Comparison of ENCODE assay signal across 8 cellular contexts in the genomic region with DNA sequence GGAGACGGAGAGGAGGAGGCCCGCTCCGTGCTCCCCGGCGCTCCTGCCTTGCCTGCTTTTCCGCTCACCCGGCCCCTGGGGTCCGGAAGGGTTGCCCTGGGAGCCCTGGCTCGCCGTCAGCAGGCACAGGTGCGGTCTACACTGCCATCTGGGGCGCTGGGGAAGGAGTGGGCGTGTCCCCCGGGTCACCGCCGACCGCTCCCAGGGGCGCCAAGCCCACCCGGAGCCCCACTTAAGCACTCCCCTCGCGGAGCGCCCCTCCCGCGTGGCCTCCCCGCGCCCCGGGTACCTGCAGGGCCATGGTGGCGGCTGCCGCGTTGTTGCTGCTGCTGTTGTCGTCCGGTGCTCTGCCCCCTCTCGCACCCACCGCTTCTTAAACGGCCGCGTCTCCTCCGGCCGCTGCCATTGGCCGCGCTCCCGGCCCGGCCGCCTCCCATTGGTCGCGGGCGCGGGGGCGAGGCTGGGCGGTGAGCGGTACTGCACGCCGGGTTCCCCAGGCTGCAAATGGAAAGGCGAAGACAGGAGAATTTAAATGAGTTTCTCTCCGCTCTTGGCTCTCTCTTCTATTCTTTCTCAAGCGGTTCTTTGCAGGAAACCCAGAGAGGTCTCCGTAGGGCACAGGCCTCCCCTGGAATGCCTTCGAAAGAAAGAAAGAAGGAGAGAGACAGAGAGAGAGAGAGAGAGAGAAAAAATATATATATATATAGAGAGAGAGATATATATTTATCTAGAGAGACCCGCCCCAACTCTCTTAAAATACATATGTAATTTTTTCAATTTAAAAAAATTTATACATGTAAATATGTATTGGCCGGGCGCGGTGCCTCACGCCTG. TPM values are rescaled to one million over a fixed set of nuclear protein-coding genes. Genes with fewer than 3 reads are reported as not detected.
DNase-seq lines count a peak whose midpoint lies in the region; ATAC-seq, FAIRE-seq and TF ChIP-seq lines count a peak whose summit lies in the region.

A gene (minus strand): TSS at position 349 of the 834 bp plus-strand sequence. CDS start 48 bp downstream, at position 301.

- H3K36me3 ChIP-seq in HepG2 (replicated peaks in 1 of 2; ENCODE audit: control insufficient read depth in 1 of 2, insufficient read depth in 2 of 2, low read length in 2 of 2): no peaks in the 10 kb centered on the region

- no peaks in the 10 kb centered on the region for H3K79me2 ChIP-seq in HepG2 (ENCODE audit: insufficient read depth, low read length)

- H3K4me1 ChIP-seq in HepG2 (ENCODE audit: insufficient read depth, low read length): peaks cover 15% of the 10 kb centered on the region

- no TSS peak for BruUV-seq in HepG2 (replicated peaks; lab: Mats Ljungman, UMichigan)

- in situ Hi-C loops in HepG2 (cut with HindIII; ENCODE audit: extremely low pct_ligation_motif_present, low pct_unique_long_range_greater_than_20kb): no loop called here

- H3K9ac ChIP-seq in HepG2 (ENCODE audit: insufficient read depth, low read depth, low read length): peak within 1 kb of the TSS; percentile 49; the same call in 1 of the 2 replicates

- ATAC-seq in GM19023 (IDR thresholded peaks at IDR 0.05; ENCODE audit: unreplicated experiment) (peak; percentile 100), HG03175 (IDR thresholded peaks at IDR 0.05; ENCODE audit: unreplicated experiment) (peak; percentile 100), HepG2 (peak; percentile 91)

- TF ChIP-seq CTCF in HepG2 (CRISPR knock-in tag; IDR thresholded peaks at IDR 0.05): peak; percentile 30

- peak within 1 kb of the TSS; percentile 64 to 85 (median 81) for H3K4me3 ChIP-seq in HepG2 (replicated peaks in 1 of 3; ENCODE audit: insufficient read depth in 1 of 3, low read depth in 2 of 3, low read length in 3 of 3)

- peak; percentile 96 for DNase-seq in AG20443 (ENCODE audit: low spot score)
- DNase-seq in NCI-H446 treated with DMSO at 0.1 percent for 48 hours (lab: John Stamatoyannopoulos, UW): peak; percentile 22
- DNase-seq in activated CD4-positive, alpha-beta T cell treated with anti-CD3 and anti-CD28 coated beads for 48 hours: peak; percentile 89
- peak; percentile 54 for DNase-seq in dedifferentiated amniotic fluid mesenchymal stem cell (ENCODE audit: extremely low spot score)
- peak; percentile 60 for DNase-seq in HepG2 (ENCODE audit: low spot score)
- DNase-seq in stimulated activated CD4-positive, alpha-beta T cell treated with anti-CD3 and anti-CD28 coated beads, Interleukin-2, amount 100 ng/mL, for 48 hours: peak; percentile 77 to 82

- WGBS in HepG2 (ENCODE audit: low lambda C conversion rate): 13% methylated on average over 38 of the region's 63 CpGs

- no peaks in the 10 kb centered on the region for H4K20me1 ChIP-seq in HepG2 (ENCODE audit: insufficient read depth, low read length)

- FAIRE-seq in HepG2 (lab: Jason Lieb, UNC): no peak

- intact Hi-C loops in HepG2 (cut with micrococcal nuclease; ENCODE audit: unreplicated experiment): loop anchor here (5.0 kb wide), 2 partner anchors 96 to 136 kb away; a partner anchor contains a TSS

- CTCF ChIA-PET in HepG2 (lab: Yijun Ruan, JAX; ENCODE audit: low intra/inter-chr PET ratio, low total read pairs): no interaction called here

- peak; percentile 30 to 67; a peak in 2 of 4 replicates for TF ChIP-seq POLR2A in HepG2 (IDR thresholded peaks at IDR 0.05; ENCODE audit: insufficient read depth in 1 of 2, low read depth in 2 of 2, low read length in 2 of 2)

- H3K4me2 ChIP-seq in HepG2 (ENCODE audit: low read depth, low read length): peak within 1 kb of the TSS; percentile 88

- TF ChIP-seq RAD21 in HepG2 (CRISPR knock-in tag; IDR thresholded peaks at IDR 0.05): no peak

- POLR2A ChIA-PET in HepG2 (lab: Yijun Ruan, JAX): no interaction called here

- no peaks in the 10 kb centered on the region for H3K9me3 ChIP-seq in HepG2 (ENCODE audit: low read length)

- H3K27me3 ChIP-seq in HepG2 (ENCODE audit: control insufficient read depth in 1 of 2, insufficient read depth in 2 of 2, low read length in 2 of 2): no peaks in the 10 kb centered on the region; a peak in 1 of 5 replicates

- no peak for TF ChIP-seq EP300 in HepG2 (IDR thresholded peaks at IDR 0.05; ENCODE audit: low read depth in 2 of 2, low read length in 2 of 2)
- no peak for TF ChIP-seq EP300 in HepG2 (CRISPR knock-in tag; IDR thresholded peaks at IDR 0.05; ENCODE audit: borderline replicate concordance)

- H2AFZ ChIP-seq in HepG2 (ENCODE audit: low read length): no peak within 1 kb of the TSS

- H3K27ac ChIP-seq in HepG2 (ENCODE audit: extremely low read length, insufficient read depth, low read length): no peak within 1 kb of the TSS

TF ChIP-seq in HepG2, 621 proteins besides CTCF, POLR2A, EP300 and RAD21 (continues in another document):
- TF ChIP-seq, protein P1, sequence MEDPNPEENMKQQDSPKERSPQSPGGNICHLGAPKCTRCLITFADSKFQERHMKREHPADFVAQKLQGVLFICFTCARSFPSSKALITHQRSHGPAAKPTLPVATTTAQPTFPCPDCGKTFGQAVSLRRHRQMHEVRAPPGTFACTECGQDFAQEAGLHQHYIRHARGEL (CRISPR knock-in tag; IDR thresholded peaks at IDR 0.05): no peak
- peak; percentile 61 for TF ChIP-seq ASH2L (IDR thresholded peaks at IDR 0.05; ENCODE audit: insufficient read length, low read depth, low read length)
- TF ChIP-seq ZFP90 (CRISPR knock-in tag; IDR thresholded peaks at IDR 0.05; ENCODE audit: borderline replicate concordance): no peak; the same call in 1 of the 2 replicates
- TF ChIP-seq, protein P2, sequence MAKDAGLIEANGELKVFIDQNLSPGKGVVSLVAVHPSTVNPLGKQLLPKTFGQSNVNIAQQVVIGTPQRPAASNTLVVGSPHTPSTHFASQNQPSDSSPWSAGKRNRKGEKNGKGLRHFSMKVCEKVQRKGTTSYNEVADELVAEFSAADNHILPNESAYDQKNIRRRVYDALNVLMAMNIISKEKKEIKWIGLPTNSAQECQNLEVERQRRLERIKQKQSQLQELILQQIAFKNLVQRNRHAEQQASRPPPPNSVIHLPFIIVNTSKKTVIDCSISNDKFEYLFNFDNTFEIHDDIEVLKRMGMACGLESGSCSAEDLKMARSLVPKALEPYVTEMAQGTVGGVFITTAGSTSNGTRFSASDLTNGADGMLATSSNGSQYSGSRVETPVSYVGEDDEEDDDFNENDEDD (CRISPR knock-in tag; IDR thresholded peaks at IDR 0.05; ENCODE audit: borderline replicate concordance): peak; percentile 95
- TF ChIP-seq, protein P3, sequence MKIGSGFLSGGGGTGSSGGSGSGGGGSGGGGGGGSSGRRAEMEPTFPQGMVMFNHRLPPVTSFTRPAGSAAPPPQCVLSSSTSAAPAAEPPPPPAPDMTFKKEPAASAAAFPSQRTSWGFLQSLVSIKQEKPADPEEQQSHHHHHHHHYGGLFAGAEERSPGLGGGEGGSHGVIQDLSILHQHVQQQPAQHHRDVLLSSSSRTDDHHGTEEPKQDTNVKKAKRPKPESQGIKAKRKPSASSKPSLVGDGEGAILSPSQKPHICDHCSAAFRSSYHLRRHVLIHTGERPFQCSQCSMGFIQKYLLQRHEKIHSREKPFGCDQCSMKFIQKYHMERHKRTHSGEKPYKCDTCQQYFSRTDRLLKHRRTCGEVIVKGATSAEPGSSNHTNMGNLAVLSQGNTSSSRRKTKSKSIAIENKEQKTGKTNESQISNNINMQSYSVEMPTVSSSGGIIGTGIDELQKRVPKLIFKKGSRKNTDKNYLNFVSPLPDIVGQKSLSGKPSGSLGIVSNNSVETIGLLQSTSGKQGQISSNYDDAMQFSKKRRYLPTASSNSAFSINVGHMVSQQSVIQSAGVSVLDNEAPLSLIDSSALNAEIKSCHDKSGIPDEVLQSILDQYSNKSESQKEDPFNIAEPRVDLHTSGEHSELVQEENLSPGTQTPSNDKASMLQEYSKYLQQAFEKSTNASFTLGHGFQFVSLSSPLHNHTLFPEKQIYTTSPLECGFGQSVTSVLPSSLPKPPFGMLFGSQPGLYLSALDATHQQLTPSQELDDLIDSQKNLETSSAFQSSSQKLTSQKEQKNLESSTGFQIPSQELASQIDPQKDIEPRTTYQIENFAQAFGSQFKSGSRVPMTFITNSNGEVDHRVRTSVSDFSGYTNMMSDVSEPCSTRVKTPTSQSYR (CRISPR knock-in tag; IDR thresholded peaks at IDR 0.05; ENCODE audit: borderline replicate concordance): no peak
- TF ChIP-seq RBM39 (IDR thresholded peaks at IDR 0.05; ENCODE audit: low read depth, low read length, poor library complexity, severe bottlenecking): peak; percentile 56
- peak; percentile 84; the same call in 1 of the 2 replicates for TF ChIP-seq SIN3A (IDR thresholded peaks at IDR 0.05; ENCODE audit: borderline replicate concordance, low read depth, low read length)
- TF ChIP-seq RNF2 (conservative IDR thresholded peaks at IDR 0.05; ENCODE audit: low read depth): 0 out of 2 replicates have a peak, but pooled peaks have one; percentile 19

RNA-seq across cellular contexts. Expression of the gene that starts here (rescaled TPM):
- total RNA-seq in HepG2 (2016; rRNA removed; fragmentation: Illumina TruSeq; extraction: Trizol): 2.6 and 4.0 TPM in 2 replicates
- total RNA-seq in HepG2 (2016; cell fraction: cytosol; rRNA removed; fragmentation: Illumina TruSeq; extraction: Trizol; ENCODE audit: low read depth): 0.51 and 0.53 TPM in 2 replicates
- 3.0 and 3.6 TPM in 2 replicates for total RNA-seq in HepG2 (2016; cell fraction: insoluble cytoplasmic fraction; rRNA removed; fragmentation: Illumina TruSeq; extraction: Trizol)
- 2.0 and 2.5 TPM in 2 replicates for total RNA-seq in HepG2 (2016; cell fraction: membrane; rRNA removed; fragmentation: Illumina TruSeq; extraction: Trizol)
- total RNA-seq in HepG2 (2016; cell fraction: nucleus; rRNA removed; fragmentation: Illumina TruSeq; extraction: Trizol): 0.75 and 2.1 TPM in 2 replicates
- 1.1 and 1.4 TPM in 2 replicates for polyA plus RNA-seq in HepG2 (2011; rRNA removed)
- polyA plus RNA-seq in HepG2 (2011; cell fraction: cytosol; rRNA removed): 0.86 and 1.0 TPM in 2 replicates
- polyA plus RNA-seq in HepG2 (2011; cell fraction: nucleus; rRNA removed): 0.40 and 0.45 TPM in 2 replicates
- 1.1 and 2.4 TPM in 2 replicates for polyA plus RNA-seq in HepG2 (2012)
- polyA plus RNA-seq in HepG2 (2016; cell fraction: cytosol; fragmentation: Illumina TruSeq; extraction: Trizol; ENCODE audit: low read depth): 0.33 and 0.47 TPM in 2 replicates
- 3.1 and 3.6 TPM in 2 replicates for polyA plus RNA-seq in HepG2 (2016; cell fraction: insoluble cytoplasmic fraction; fragmentation: Illumina TruSeq; extraction: Trizol; ENCODE audit: low read depth)
- 1.2 and 1.4 TPM in 2 replicates for polyA plus RNA-seq in HepG2 (2016; cell fraction: membrane; fragmentation: Illumina TruSeq; extraction: Trizol; ENCODE audit: low read depth)
- 0.85 and 1.2 TPM in 2 replicates for polyA plus RNA-seq in HepG2 (2016; cell fraction: nucleus; fragmentation: Illumina TruSeq; extraction: Trizol; ENCODE audit: insufficient read depth, low read depth)
- 0.21 and 0.90 TPM in 2 replicates for polyA minus RNA-seq in HepG2 (2011; rRNA and poly(A)+ RNA removed; ENCODE audit: low replicate concordance)
- polyA minus RNA-seq in HepG2 (2011; cell fraction: cytosol; rRNA and poly(A)+ RNA removed): 0.59 and 2.2 TPM in 2 replicates
- 1.8 and 2.0 TPM in 2 replicates for polyA minus RNA-seq in HepG2 (2011; cell fraction: nucleus; rRNA and poly(A)+ RNA removed)

Comparison
In these comparisons a context has a peak if more than half of its experiments do, and no peak if none do; other contexts are left out.
1. DNase-seq: peak in every context shown above with its lines; median percentile 96 in AG20443; 89 in activated CD4-positive, alpha-beta T cell treated with anti-CD3 and anti-CD28 coated beads for 48 hours; 80 in stimulated activated CD4-positive, alpha-beta T cell treated with anti-CD3 and anti-CD28 coated beads, Interleukin-2, amount 100 ng/mL, for 48 hours; 60 in HepG2; 54 in dedifferentiated amniotic fluid mesenchymal stem cell; 22 in NCI-H446 treated with DMSO at 0.1 percent for 48 hours.